In genomic region chr2:226969412-226969811, GRCh38 we compare ENCODE assay signal across 18 cellular contexts.
A peak's percentile ranks its signal among the peaks of the same experiment; 100 is the strongest.
DNase-seq lines count a peak whose midpoint lies in the region; TF ChIP-seq lines count a peak whose summit lies in the region.
"Had no signal": no experiment of that assay in that cellular context is flagged by ENCODE, and none has a peak within 500 bp of the region (broad histone marks: within the 10 kb centered on the region; RNA-seq: fewer than 3 reads in every experiment).

No MANE protein-coding gene starts in this region.

- no peak for TF ChIP-seq CTCF in spleen (IDR thresholded peaks at IDR 0.05 in 8 of 11, conservative IDR thresholded peaks at IDR 0.05 in 3 of 11)

- H3K4me3 ChIP-seq in SK-N-MC (peak overlapping the region; percentile 17; the same call in 1 of the 2 replicates), spleen (no peak overlapping the region)
- H3K4me3 ChIP-seq: neural progenitor cell, SJCRH30 had no signal

- H3K4me1 ChIP-seq in spleen: peaks cover 0 to 33% (median 16%) of the 10 kb centered on the region in 6 donors
- H3K4me1 ChIP-seq: Caco-2, neural progenitor cell, SJCRH30 had no signal

- no peak overlapping the region for H3K9ac ChIP-seq in SK-N-MC (ENCODE audit: insufficient read length)
- H3K9ac ChIP-seq: neural progenitor cell had no signal

- DNase-seq in EL (peak; percentile 42), SK-N-MC (ENCODE audit: low read depth, low spot score) (no peak), fibroblast of peridontal ligament (ENCODE audit: extremely low read depth) (peak; percentile 59), spleen (no peak), NCI-H146 (lab: John Stamatoyannopoulos, UW) (no peak), NCI-H82 (lab: John Stamatoyannopoulos, UW) (no peak), NCI-H748 (lab: John Stamatoyannopoulos, UW; ENCODE audit: unreplicated experiment) (no peak), medulla oblongata (ENCODE audit: extremely low spot score) (no peak)
- DNase-seq: activated CD4-positive, alpha-beta T cell treated with anti-CD3 and anti-CD28 coated beads for 1 hour; Caco-2; effector CD8-positive, alpha-beta T cell; Kasumi-1; NCI-H1417; NCI-H526; PC-3; SJCRH30; T-helper 9 cell had no signal

- no peaks in the 10 kb centered on the region for H3K36me3 ChIP-seq in SK-N-MC (ENCODE audit: insufficient read depth, low read length)
- H3K36me3 ChIP-seq in spleen: peaks cover 0 to 18% (median 0%) of the 10 kb centered on the region in 6 donors
- H3K36me3 ChIP-seq: neural progenitor cell, SJCRH30 had no signal

- intact Hi-C loops in spleen (cut with DNase I; ENCODE audit: low total_unique reads): no loop called here

- H3K27me3 ChIP-seq in spleen (replicated peaks in 1 of 7): no peaks in the 10 kb centered on the region
- H3K27me3 ChIP-seq: neural progenitor cell, SJCRH30 had no signal

- no peaks in the 10 kb centered on the region for H3K9me3 ChIP-seq in SK-N-MC (ENCODE audit: low read depth, low read length)
- no peaks in the 10 kb centered on the region for H3K9me3 ChIP-seq in spleen
- H3K9me3 ChIP-seq: Caco-2, SJCRH30 had no signal

- 62 to 80% (median 78%) methylated on average over 3 of the region's 3 CpGs for WGBS in spleen, 5 donors

- H3K27ac ChIP-seq in SK-N-MC (0 out of 2 replicates have a peak overlapping the region, but pooled peaks have one; percentile 11), spleen (peak overlapping the region in 6 of 8 donors; percentile 39 to 81 (median 70))
- H3K27ac ChIP-seq: neural progenitor cell, SJCRH30 had no signal

- no peak for TF ChIP-seq POLR2A in spleen (IDR thresholded peaks at IDR 0.05)

Comparison
In these comparisons a context has a peak if more than half of its experiments do, and no peak if none do; other contexts are left out.
1. DNase-seq: peak in EL (single experiment) and fibroblast of peridontal ligament (single experiment); none in SK-N-MC (single experiment), spleen (single experiment), NCI-H146 (single experiment), NCI-H82 (single experiment), NCI-H748 (single experiment) and medulla oblongata (single experiment).